In genomic region chr10:44071479-44071878, GRCh38 we compare ENCODE assay signal across 21 cellular contexts.
A peak's percentile ranks its signal among the peaks of the same experiment; 100 is the strongest.
DNase-seq lines count a peak whose midpoint lies in the region; ATAC-seq, FAIRE-seq and TF ChIP-seq lines count a peak whose summit lies in the region.
"Had no signal": no experiment of that assay in that cellular context is flagged by ENCODE, and none has a peak within 500 bp of the region (broad histone marks: within the 10 kb centered on the region; RNA-seq: fewer than 3 reads in every experiment).

No MANE protein-coding gene starts in this region.

- ATAC-seq in pancreas: peak; percentile 55 to 83 (median 76)
- ATAC-seq in activated naive CD4-positive, alpha-beta T cell treated with anti-CD3 and anti-CD28 coated beads, Interleukin-2, amount 50 U/mL, for 72 hours: no peak
- ATAC-seq: left colon had no signal

- peak; percentile 32 for FAIRE-seq in pancreas (lab: Jason Lieb, UNC)

- TF ChIP-seq CTCF in C4-2B (conservative IDR thresholded peaks at IDR 0.05) (peak; percentile 34), LNCaP clone FGC (IDR thresholded peaks at IDR 0.05; ENCODE audit: control insufficient read depth, extremely low read depth, insufficient read depth) (peak; percentile 39), fibroblast of lung (conservative IDR thresholded peaks at IDR 0.05 in 1 of 2, IDR thresholded peaks at IDR 0.05 in 1 of 2; ENCODE audit: low read depth in 1 of 2, low read length in 2 of 2) (peak; percentile 10 to 21), pancreas (IDR thresholded peaks at IDR 0.05) (no peak), ovary (IDR thresholded peaks at IDR 0.05) (no peak), uterus (IDR thresholded peaks at IDR 0.05) (no peak)

- H3K4me3 ChIP-seq in LNCaP clone FGC (ENCODE audit: low read depth, low read length) (no peak overlapping the region), fibroblast of lung (replicated peaks in 1 of 4; ENCODE audit: control extremely low read depth in 1 of 4, insufficient read depth in 1 of 4, low read depth in 3 of 4, low read length in 4 of 4) (no peak overlapping the region), pancreas (no peak overlapping the region), ovary (no peak overlapping the region), uterus (no peak overlapping the region)
- H3K4me3 ChIP-seq: BLaER1, esophagus muscularis mucosa, HAP-1 had no signal

- H3K9ac ChIP-seq in fibroblast of lung (ENCODE audit: insufficient read depth, low read length): no peak overlapping the region
- H3K9ac ChIP-seq: BLaER1 had no signal

- H3K4me1 ChIP-seq in fibroblast of lung (ENCODE audit: control insufficient read depth, extremely low read depth, insufficient read depth, low read length) (no peaks in the 10 kb centered on the region), pancreas (peaks cover 7% of the 10 kb centered on the region in 3 donors), ovary (ENCODE audit: insufficient read depth) (peaks cover 5% of the 10 kb centered on the region), uterus (no peaks in the 10 kb centered on the region)
- H3K4me1 ChIP-seq: BLaER1, HAP-1 had no signal

- H3K36me3 ChIP-seq in fibroblast of lung (ENCODE audit: control insufficient read depth, insufficient read depth, low read length) (no peaks in the 10 kb centered on the region), pancreas (no peaks in the 10 kb centered on the region), ovary (no peaks in the 10 kb centered on the region), uterus (no peaks in the 10 kb centered on the region)
- H3K36me3 ChIP-seq: BLaER1, brain microvascular endothelial cell, esophagus muscularis mucosa, HAP-1 had no signal

- peaks cover 0 to under 1% of the 10 kb centered on the region in 2 donors for H3K9me3 Mint-ChIP-seq in activated naive CD4-positive, alpha-beta T cell treated with anti-CD3 and anti-CD28 coated beads, Interleukin-2, amount 50 U/mL, for 72 hours
- H3K9me3 Mint-ChIP-seq: activated naive CD4-positive, alpha-beta T cell treated with anti-CD3 and anti-CD28 coated beads, Interleukin-2, amount 10 ng/mL, durations not matched to agents 7 days and 5 days had no signal

- no peak for TF ChIP-seq POLR2A in ovary (IDR thresholded peaks at IDR 0.05)
- TF ChIP-seq POLR2A in uterus (IDR thresholded peaks at IDR 0.05): no peak

- H3K27me3 ChIP-seq in fibroblast of lung (ENCODE audit: control insufficient read depth, insufficient read depth, low read length): no peaks in the 10 kb centered on the region
- H3K27me3 ChIP-seq in pancreas: no peaks in the 10 kb centered on the region
- no peaks in the 10 kb centered on the region for H3K27me3 ChIP-seq in ovary
- no peaks in the 10 kb centered on the region for H3K27me3 ChIP-seq in uterus
- H3K27me3 ChIP-seq: BLaER1, brain microvascular endothelial cell, esophagus muscularis mucosa had no signal

- H3K27ac ChIP-seq in C4-2B (no peak overlapping the region), fibroblast of lung (ENCODE audit: insufficient read depth, low read length) (no peak overlapping the region), pancreas (no peak overlapping the region), ovary (no peak overlapping the region), uterus (no peak overlapping the region)
- H3K27ac ChIP-seq: BLaER1, brain microvascular endothelial cell, esophagus muscularis mucosa had no signal

- H3K79me2 ChIP-seq in fibroblast of lung (ENCODE audit: control insufficient read depth, insufficient read depth, low read length): no peaks in the 10 kb centered on the region

- no peaks in the 10 kb centered on the region for H3K9me3 ChIP-seq in fibroblast of lung (ENCODE audit: control insufficient read depth, insufficient read depth, low read depth, low read length)
- no peaks in the 10 kb centered on the region for H3K9me3 ChIP-seq in pancreas
- no peaks in the 10 kb centered on the region for H3K9me3 ChIP-seq in ovary
- H3K9me3 ChIP-seq in uterus: no peaks in the 10 kb centered on the region
- H3K9me3 ChIP-seq: esophagus muscularis mucosa, HAP-1 had no signal

- 8 to 10% methylated on average over 2 of the region's 2 CpGs for WGBS in pancreas, 2 donors
- WGBS in ovary, 3 donors: 2 to 7% (median 6%) methylated on average over 2 of the region's 2 CpGs

- intact Hi-C loops in pancreas (cut with DNase I) (no loop called here), ovary (cut with DNase I) (no loop called here), uterus (cut with DNase I; ENCODE audit: low total_unique reads) (no loop called here)

- H4K20me1 ChIP-seq in fibroblast of lung (ENCODE audit: control insufficient read depth, extremely low read depth, insufficient read depth, low read length): no peaks in the 10 kb centered on the region
- H4K20me1 ChIP-seq: BLaER1 had no signal

- no peak overlapping the region for H3K4me2 ChIP-seq in fibroblast of lung (ENCODE audit: extremely low read depth, insufficient read depth, low read length)
- H3K4me2 ChIP-seq: BLaER1 had no signal

- H2AFZ ChIP-seq in fibroblast of lung (ENCODE audit: low read length): no peak overlapping the region

- no peak overlapping the region for H3K27ac Mint-ChIP-seq in activated naive CD4-positive, alpha-beta T cell treated with anti-CD3 and anti-CD28 coated beads, Interleukin-2, amount 50 U/mL, for 72 hours
- H3K27ac Mint-ChIP-seq: activated naive CD4-positive, alpha-beta T cell treated with anti-CD3 and anti-CD28 coated beads, Interleukin-2, amount 10 ng/mL, durations not matched to agents 7 days and 5 days had no signal

- no peak for TF ChIP-seq EP300 in ovary (IDR thresholded peaks at IDR 0.05)

- DNase-seq in LNCaP clone FGC (ENCODE audit: low read depth) (peak; percentile 61), fibroblast of lung (ENCODE audit: low read depth in 2 of 2) (peak; percentile 80 to 87), pancreas (no peak), ovary (no peak), uterus (no peak), CD1c-positive myeloid dendritic cell (ENCODE audit: extremely low spot score) (no peak)
- no peak for DNase-seq in activated naive CD4-positive, alpha-beta T cell treated with anti-CD3 and anti-CD28 coated beads, Interleukin-2, amount 50 U/mL, for 72 hours (ENCODE audit: low spot score in 2 of 2)
- DNase-seq: activated CD4-positive, alpha-beta T cell treated with anti-CD3 and anti-CD28 coated beads, Interleukin-2, amount 50 U/mL, for 1 hour; activated naive CD4-positive, alpha-beta T cell treated with anti-CD3 and anti-CD28 coated beads, Interleukin-2, amount 10 ng/mL, durations not matched to agents 7 days and 5 days; brain microvascular endothelial cell; DMS 273 treated with DMSO at 0.1 percent for 48 hours; left colon; NCI-H1930; NCI-H446 treated with DMSO at 0.1 percent for 48 hours; stimulated activated CD4-positive, alpha-beta T cell treated with anti-CD3 and anti-CD28 coated beads, Interleukin-4, amount 100 ng/mL, for 1 hour; substantia nigra; SW 1271 had no signal

- H3K36me3 Mint-ChIP-seq in activated naive CD4-positive, alpha-beta T cell treated with anti-CD3 and anti-CD28 coated beads, Interleukin-2, amount 50 U/mL, for 72 hours: no peaks in the 10 kb centered on the region
- H3K36me3 Mint-ChIP-seq: activated naive CD4-positive, alpha-beta T cell treated with anti-CD3 and anti-CD28 coated beads, Interleukin-2, amount 10 ng/mL, durations not matched to agents 7 days and 5 days had no signal

Comparison
In these comparisons a context has a peak if more than half of its experiments do, and no peak if none do; other contexts are left out.
1. CTCF ChIP-seq: peak in C4-2B (single experiment), LNCaP clone FGC (single experiment) and fibroblast of lung (2 of 2); none in pancreas (0 of 4), ovary (0 of 3) and uterus (0 of 4).
2. DNase-seq: peak in LNCaP clone FGC (single experiment) and fibroblast of lung (2 of 2); none in pancreas (0 of 6), ovary (0 of 5), uterus (0 of 2), activated naive CD4-positive, alpha-beta T cell treated with anti-CD3 and anti-CD28 coated beads, Interleukin-2, amount 50 U/mL, for 72 hours (0 of 2) and CD1c-positive myeloid dendritic cell (single experiment).
3. ATAC-seq: peak in pancreas (4 of 4); none in activated naive CD4-positive, alpha-beta T cell treated with anti-CD3 and anti-CD28 coated beads, Interleukin-2, amount 50 U/mL, for 72 hours (0 of 2).